Comparison of ENCODE assay signal across 15 cellular contexts in the genomic region with DNA sequence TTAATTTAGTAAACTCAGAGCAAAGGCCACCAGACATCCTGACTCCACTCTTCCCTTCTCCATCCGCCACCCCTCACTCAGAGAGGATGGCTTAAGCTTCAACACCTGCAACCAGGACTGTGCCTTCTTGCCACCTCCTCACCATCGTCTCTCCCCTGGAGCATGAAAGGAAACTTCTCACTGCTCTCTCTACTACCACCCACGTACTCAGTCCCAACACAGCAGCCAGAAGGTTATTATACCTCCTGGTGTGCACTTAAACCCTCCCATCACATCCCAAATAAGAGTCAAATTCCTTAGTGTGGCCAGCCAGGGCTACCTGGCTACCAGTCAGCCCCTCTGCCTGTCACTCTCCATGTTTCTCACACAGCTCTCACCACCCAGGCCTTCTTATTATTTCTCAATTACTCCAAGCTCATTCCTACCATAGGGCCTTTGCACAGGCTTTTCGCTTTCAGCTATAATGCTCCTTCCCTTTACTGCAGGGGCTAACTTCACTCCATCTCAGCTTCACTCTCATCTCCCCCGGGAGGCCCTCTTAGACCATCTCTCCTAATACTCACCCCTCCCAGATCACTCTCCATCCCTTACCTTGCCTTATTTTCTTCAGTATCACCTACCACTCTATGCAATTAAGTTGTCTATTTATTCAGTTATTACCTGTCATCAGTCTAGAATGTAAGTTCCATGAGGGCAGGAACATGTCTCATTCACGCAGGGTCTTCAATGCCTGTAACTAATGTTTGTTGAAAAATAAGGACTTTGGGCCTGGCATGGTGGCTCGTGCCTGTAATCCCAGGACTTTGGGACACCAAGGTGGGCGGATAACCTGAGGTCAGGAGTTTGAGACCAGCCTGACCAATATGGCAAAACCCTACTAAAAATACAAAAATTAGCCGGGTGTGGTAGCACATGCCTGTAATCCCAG.
DNase-seq lines count a peak whose midpoint lies in the region; ATAC-seq and TF ChIP-seq lines count a peak whose summit lies in the region.
"Had no signal": no experiment of that assay in that cellular context is flagged by ENCODE, and none has a peak within 500 bp of the region (broad histone marks: within the 10 kb centered on the region; RNA-seq: fewer than 3 reads in every experiment).

No MANE protein-coding gene starts in this region.

- no peaks in the 10 kb centered on the region for H4K20me1 ChIP-seq in PC-9 (ENCODE audit: insufficient read depth)

- CTCF ChIA-PET in MCF 10A (lab: Yijun Ruan, JAX), result interaction anchor here (1.4 to 1.6 kb wide), 2 partner anchors 15 to 104 kb away, joined by 4 read pairs; no protein-coding TSS in a partner anchor
- CTCF ChIA-PET in PC-9 (lab: Charles Lee), result no interaction called here

- H3K9me3 ChIP-seq in breast epithelium (no peaks in the 10 kb centered on the region), T-helper 17 cell (ENCODE audit: control insufficient read depth, low read length, poor library complexity, severe bottlenecking) (no peaks in the 10 kb centered on the region), uterus (no peaks in the 10 kb centered on the region), PC-9 (ENCODE audit: insufficient read depth, low read depth) (no peaks in the 10 kb centered on the region)

- BruUV-seq in MCF 10A (replicated peaks; lab: Mats Ljungman, UMichigan), result no TSS peak
- BruUV-seq in PC-9 (replicated peaks; lab: Mats Ljungman, UMichigan), result no TSS peak

- H3K4me1 ChIP-seq in breast epithelium, result peaks cover 13 to 18% of the 10 kb centered on the region in 2 donors
- peaks cover 6 to 10% of the 10 kb centered on the region in 2 donors for H3K4me1 ChIP-seq in uterus
- peaks cover 33% of the 10 kb centered on the region for H3K4me1 ChIP-seq in PC-9 (replicated peaks; ENCODE audit: insufficient read depth)

- TF ChIP-seq CTCF in MCF 10A (IDR thresholded peaks at IDR 0.05; ENCODE audit: unreplicated experiment), result no peak
- no peak for TF ChIP-seq CTCF in breast epithelium (IDR thresholded peaks at IDR 0.05)
- no peak for TF ChIP-seq CTCF in mesothelial cell of epicardium (IDR thresholded peaks at IDR 0.05; ENCODE audit: unreplicated experiment)
- no peak for TF ChIP-seq CTCF in uterus (IDR thresholded peaks at IDR 0.05)
- TF ChIP-seq CTCF in PC-9 (conservative IDR thresholded peaks at IDR 0.05), result no peak

- intact Hi-C loops in MCF 10A (cut with micrococcal nuclease) (no loop called here), breast epithelium (cut with DNase I; ENCODE audit: low total_unique reads) (no loop called here), uterus (cut with DNase I; ENCODE audit: low total_unique reads) (no loop called here), PC-9 (cut with micrococcal nuclease; ENCODE audit: unreplicated experiment) (no loop called here)

- ATAC-seq in T-helper 17 cell (no peak), HG03342 (IDR thresholded peaks at IDR 0.05; ENCODE audit: unreplicated experiment) (no peak)
- ATAC-seq: HCT116 had no signal

- H3K9me2 ChIP-seq in PC-9 (ENCODE audit: insufficient read depth), result no peaks in the 10 kb centered on the region

- no peaks in the 10 kb centered on the region for H3K9me3 Mint-ChIP-seq in MCF 10A (ENCODE audit: unreplicated experiment)
- H3K9me3 Mint-ChIP-seq in mesothelial cell of epicardium, result no peaks in the 10 kb centered on the region

- H3K4me3 ChIP-seq in breast epithelium (no peak overlapping the region), uterus (no peak overlapping the region), PC-9 (no peak overlapping the region)
- H3K4me3 ChIP-seq: cardiac muscle cell had no signal

- no peak overlapping the region for H3K4me2 ChIP-seq in PC-9

- no peak overlapping the region for H3K4me3 Mint-ChIP-seq in MCF 10A (ENCODE audit: unreplicated experiment)
- H3K4me3 Mint-ChIP-seq in T-helper 17 cell, result no peak overlapping the region
- no peak overlapping the region for H3K4me3 Mint-ChIP-seq in mesothelial cell of epicardium

- H3K27ac ChIP-seq in breast epithelium, result peak overlapping the region in 1 of 2 donors; percentile 96
- H3K27ac ChIP-seq in uterus, result peak overlapping the region; percentile 87 to 89
- H3K27ac ChIP-seq in PC-9, result no peak overlapping the region
- H3K27ac ChIP-seq: cardiac muscle cell had no signal

- POLR2A ChIA-PET in MCF 10A (lab: Yijun Ruan, JAX), result interaction anchor here (0.7 to 2.9 kb wide), 3 partner anchors 10 to 77 kb away, joined by 3 to 10 read pairs (median 3); no protein-coding TSS in a partner anchor
- POLR2A ChIA-PET in PC-9 (lab: Charles Lee; ENCODE audit: unreplicated experiment), result interaction anchor here (0.5 kb wide), 1 partner anchor 236 kb away, joined by 3 read pairs; no protein-coding TSS in a partner anchor

- H3K36me3 ChIP-seq in breast epithelium (no peaks in the 10 kb centered on the region), uterus (no peaks in the 10 kb centered on the region), PC-9 (ENCODE audit: low read depth) (no peaks in the 10 kb centered on the region)
- H3K36me3 ChIP-seq: cardiac muscle cell had no signal

- no peaks in the 10 kb centered on the region for H3K79me2 ChIP-seq in PC-9 (ENCODE audit: low read depth)

- peaks cover 12% of the 10 kb centered on the region for H3K36me3 Mint-ChIP-seq in MCF 10A (ENCODE audit: insufficient read depth, unreplicated experiment)
- no peaks in the 10 kb centered on the region for H3K36me3 Mint-ChIP-seq in T-helper 17 cell (ENCODE audit: low read depth)
- H3K36me3 Mint-ChIP-seq in mesothelial cell of epicardium, result no peaks in the 10 kb centered on the region

- DNase-seq in MCF 10A (ENCODE audit: unreplicated experiment) (no peak), breast epithelium (ENCODE audit: low spot score in 2 of 2) (no peak), T-helper 17 cell (no peak), mesothelial cell of epicardium (ENCODE audit: low spot score in 2 of 2, unreplicated experiment in 2 of 2) (no peak), uterus (no peak), PC-9 (no peak), islet precursor cell (no peak)
- DNase-seq: activated CD4-positive, alpha-beta T cell treated with anti-CD3 and anti-CD28 coated beads, Interleukin-2, amount 50 U/mL, for 1 hour; effector memory CD4-positive, alpha-beta T cell; NCI-H2029; NCI-H774; stimulated activated naive CD4-positive, alpha-beta T cell treated with Interleukin-2 at 50 U/mL for 16 hours had no signal

- H3K4me1 Mint-ChIP-seq in MCF 10A (ENCODE audit: insufficient read depth, unreplicated experiment), result peaks cover 18% of the 10 kb centered on the region
- peaks cover 24% of the 10 kb centered on the region for H3K4me1 Mint-ChIP-seq in T-helper 17 cell
- peaks cover 20% of the 10 kb centered on the region for H3K4me1 Mint-ChIP-seq in mesothelial cell of epicardium

- H2AFZ ChIP-seq in PC-9, result no peak overlapping the region

- TF ChIP-seq POLR2A in breast epithelium (IDR thresholded peaks at IDR 0.05) (no peak), uterus (IDR thresholded peaks at IDR 0.05) (no peak)

- H3K27ac Mint-ChIP-seq in MCF 10A (ENCODE audit: low read depth, unreplicated experiment), result peak overlapping the region; percentile 0
- H3K27ac Mint-ChIP-seq in T-helper 17 cell, result peak overlapping the region; percentile 19
- H3K27ac Mint-ChIP-seq in mesothelial cell of epicardium, result peak overlapping the region; percentile 10

- H3K27me3 ChIP-seq in breast epithelium, result no peaks in the 10 kb centered on the region
- H3K27me3 ChIP-seq in uterus, result no peaks in the 10 kb centered on the region
- no peaks in the 10 kb centered on the region for H3K27me3 ChIP-seq in PC-9 (ENCODE audit: insufficient read depth, low read depth)
- H3K27me3 ChIP-seq: cardiac muscle cell had no signal

- H3K27me3 Mint-ChIP-seq in MCF 10A (ENCODE audit: insufficient read depth, unreplicated experiment) (no peaks in the 10 kb centered on the region), T-helper 17 cell (no peaks in the 10 kb centered on the region), mesothelial cell of epicardium (ENCODE audit: low read depth) (no peaks in the 10 kb centered on the region)

- H3F3A ChIP-seq in PC-9 (ENCODE audit: insufficient read depth, low read depth), result peaks cover 27% of the 10 kb centered on the region
